1 cellular context compared by ENCODE assay signal in genomic region chr20:35226775-35227681, GRCh38.
A peak's percentile ranks its signal among the peaks of the same experiment; 100 is the strongest.
TF ChIP-seq lines count a peak whose summit lies in the region.

No MANE protein-coding gene starts in this region.

TF ChIP-seq in A549, 52 proteins besides CTCF, POLR2A, EP300 and RAD21:
- TF ChIP-seq BHLHE40 (IDR thresholded peaks at IDR 0.05; ENCODE audit: low read depth, low read length) = no peak
- no peak for TF ChIP-seq NR3C1 (IDR thresholded peaks at IDR 0.05)
- no peak for TF ChIP-seq PBX3 (IDR thresholded peaks at IDR 0.05)
- TF ChIP-seq EHMT2 (IDR thresholded peaks at IDR 0.05; ENCODE audit: low read depth) = peak; percentile 80
- TF ChIP-seq NPAS2 (CRISPR knock-in tag; IDR thresholded peaks at IDR 0.05; ENCODE audit: borderline replicate concordance) = no peak
- TF ChIP-seq HOXA7 (CRISPR knock-in tag; IDR thresholded peaks at IDR 0.05) = no peak
- TF ChIP-seq PHF8 (IDR thresholded peaks at IDR 0.05; ENCODE audit: borderline replicate concordance, low read depth) = no peak
- no peak for TF ChIP-seq KDM1A (IDR thresholded peaks at IDR 0.05; ENCODE audit: low read depth)
- peak; percentile 93 for TF ChIP-seq REST (IDR thresholded peaks at IDR 0.05)
- TF ChIP-seq MAFK (IDR thresholded peaks at IDR 0.05; ENCODE audit: partially characterized antibody) = no peak
- TF ChIP-seq ZFP36 (IDR thresholded peaks at IDR 0.05; ENCODE audit: borderline replicate concordance, partially characterized antibody) = no peak
- TF ChIP-seq MAZ (IDR thresholded peaks at IDR 0.05; ENCODE audit: borderline replicate concordance, low read depth, low read length) = no peak; the same call in 1 of the 2 replicates
- no peak for TF ChIP-seq CBX2 (IDR thresholded peaks at IDR 0.05; ENCODE audit: borderline replicate concordance, low read depth)
- TF ChIP-seq CHD2 (IDR thresholded peaks at IDR 0.05; ENCODE audit: low read length, partially characterized antibody) = no peak
- no peak for TF ChIP-seq RARB (CRISPR knock-in tag; IDR thresholded peaks at IDR 0.05)
- no peak for TF ChIP-seq CEBPB (IDR thresholded peaks at IDR 0.05)
- TF ChIP-seq JUN (IDR thresholded peaks at IDR 0.05) = 0 out of 5 replicates have a peak, but pooled peaks of 1 of the 2 experiments have one; percentile 15
- no peak for TF ChIP-seq SMC3 (IDR thresholded peaks at IDR 0.05)
- no peak for TF ChIP-seq EHF (CRISPR knock-in tag; IDR thresholded peaks at IDR 0.05)
- TF ChIP-seq ATOH8 (CRISPR knock-in tag; IDR thresholded peaks at IDR 0.05; ENCODE audit: low read depth) = 0 out of 2 replicates have a peak, but pooled peaks have one; percentile 38
- no peak for TF ChIP-seq SREBF2 (IDR thresholded peaks at IDR 0.05)
- TF ChIP-seq ZNF302 (CRISPR knock-in tag; IDR thresholded peaks at IDR 0.05) = no peak
- TF ChIP-seq TP53 (CRISPR knock-in tag; IDR thresholded peaks at IDR 0.05) = no peak
- no peak for TF ChIP-seq CHD4 (IDR thresholded peaks at IDR 0.05; ENCODE audit: borderline replicate concordance)
- TF ChIP-seq RNF2 (IDR thresholded peaks at IDR 0.05; ENCODE audit: borderline replicate concordance, low read depth) = no peak
- TF ChIP-seq MAX (IDR thresholded peaks at IDR 0.05) = peak; percentile 84
- peak; percentile 70 for TF ChIP-seq E2F6 (IDR thresholded peaks at IDR 0.05; ENCODE audit: borderline replicate concordance, low read depth)
- no peak for TF ChIP-seq FOSB (CRISPR knock-in tag; IDR thresholded peaks at IDR 0.05)
TF ChIP-seq in A549: peak in this region for 6.
